In genomic region chr5:175749591-175749990, GRCh38 we compare ENCODE assay signal across 29 cellular contexts.
DNase-seq lines count a peak whose midpoint lies in the region; ATAC-seq, FAIRE-seq and TF ChIP-seq lines count a peak whose summit lies in the region.
"Had no signal": no experiment of that assay in that cellular context is flagged by ENCODE, and none has a peak within 500 bp of the region (broad histone marks: within the 10 kb centered on the region; RNA-seq: fewer than 3 reads in every experiment).

No MANE protein-coding gene starts in this region.

- CTCF ChIA-PET in SK-N-SH (lab: Yijun Ruan, JAX): interaction anchor here (1.6 to 7.3 kb wide), 3 partner anchors 14 to 119 kb away, joined by 3 to 60 read pairs (median 6); no protein-coding TSS in a partner anchor

- H3K27ac ChIP-seq in RWPE2 (ENCODE audit: poor library complexity, severe bottlenecking): no peak overlapping the region
- H3K27ac ChIP-seq in SK-N-SH (ENCODE audit: low read depth in 2 of 2, low read length in 1 of 2): no peak overlapping the region
- H3K27ac ChIP-seq in spleen: no peak overlapping the region
- no peak overlapping the region for H3K27ac ChIP-seq in WERI-Rb-1
- H3K27ac ChIP-seq: C4-2B, left ventricle myocardium inferior, psoas muscle, tibial nerve had no signal

- peaks cover 10% of the 10 kb centered on the region for H3K27me3 Mint-ChIP-seq in glutamatergic neuron (ENCODE audit: unreplicated experiment)

- no peaks in the 10 kb centered on the region for H3K79me2 ChIP-seq in SK-N-SH (ENCODE audit: insufficient read depth)

- H3K36me3 Mint-ChIP-seq in glutamatergic neuron (ENCODE audit: unreplicated experiment): peaks cover 5% of the 10 kb centered on the region
- H3K36me3 Mint-ChIP-seq: activated naive CD4-positive, alpha-beta T cell treated with anti-CD3 and anti-CD28 coated beads, Interleukin-2, amount 50 U/mL, for 24 hours; brain; immature natural killer cell had no signal

- POLR2A ChIA-PET in SK-N-SH (lab: Yijun Ruan, JAX): no interaction called here

- TF ChIP-seq POLR2A in spleen (IDR thresholded peaks at IDR 0.05): no peak

- no peaks in the 10 kb centered on the region for H3K27me3 ChIP-seq in RWPE2 (ENCODE audit: insufficient read depth, poor library complexity, severe bottlenecking)
- H3K27me3 ChIP-seq in SK-N-SH (ENCODE audit: insufficient read depth): no peaks in the 10 kb centered on the region
- H3K27me3 ChIP-seq in spleen (replicated peaks in 1 of 7): peaks cover 0 to 72% (median 6%) of the 10 kb centered on the region in 7 donors
- H3K27me3 ChIP-seq in WERI-Rb-1 (ENCODE audit: insufficient read depth, low read depth, severe bottlenecking): no peaks in the 10 kb centered on the region
- H3K27me3 ChIP-seq: tibial nerve had no signal

- FAIRE-seq in urothelium cell line (lab: Jason Lieb, UNC): no peak
- FAIRE-seq: endothelial cell of umbilical vein had no signal

- TF ChIP-seq CTCF in RWPE2 (IDR thresholded peaks at IDR 0.05; ENCODE audit: poor library complexity, severe bottlenecking): no peak
- TF ChIP-seq CTCF in glutamatergic neuron (IDR thresholded peaks at IDR 0.05; ENCODE audit: partially characterized antibody, unreplicated experiment): no peak
- TF ChIP-seq CTCF in SK-N-SH (IDR thresholded peaks at IDR 0.05): no peak
- TF ChIP-seq CTCF in spleen (IDR thresholded peaks at IDR 0.05 in 8 of 11, conservative IDR thresholded peaks at IDR 0.05 in 3 of 11): no peak
- TF ChIP-seq CTCF in WERI-Rb-1 (IDR thresholded peaks at IDR 0.05; ENCODE audit: low read depth, low read length): no peak

- no peak overlapping the region for H2AFZ ChIP-seq in SK-N-SH (ENCODE audit: low read depth)

- peak; percentile 91 for ATAC-seq in RWPE2 (ENCODE audit: low read depth)
- ATAC-seq: psoas muscle had no signal

- TF ChIP-seq RAD21 in SK-N-SH (IDR thresholded peaks at IDR 0.05; ENCODE audit: low read length): no peak

- no peaks in the 10 kb centered on the region for H3K9me2 ChIP-seq in SK-N-SH

- H3K9me3 ChIP-seq in RWPE2 (ENCODE audit: severe bottlenecking) (no peaks in the 10 kb centered on the region), SK-N-SH (no peaks in the 10 kb centered on the region), spleen (no peaks in the 10 kb centered on the region), WERI-Rb-1 (ENCODE audit: severe bottlenecking) (no peaks in the 10 kb centered on the region)
- H3K9me3 ChIP-seq: Caco-2, left ventricle myocardium inferior, psoas muscle, tibial nerve had no signal

- H3K4me2 ChIP-seq in SK-N-SH: no peak overlapping the region

- H3K36me3 ChIP-seq in RWPE2 (ENCODE audit: low read depth): no peaks in the 10 kb centered on the region
- no peaks in the 10 kb centered on the region for H3K36me3 ChIP-seq in SK-N-SH (replicated peaks in 1 of 2; ENCODE audit: control insufficient read depth in 1 of 2, insufficient read depth in 2 of 2, low read length in 1 of 2)
- H3K36me3 ChIP-seq in spleen: no peaks in the 10 kb centered on the region
- no peaks in the 10 kb centered on the region for H3K36me3 ChIP-seq in WERI-Rb-1
- H3K36me3 ChIP-seq: left ventricle myocardium inferior, tibial nerve had no signal

- H3F3A ChIP-seq in SK-N-SH (replicated peaks; ENCODE audit: insufficient read depth): no peaks in the 10 kb centered on the region

- no peaks in the 10 kb centered on the region for H4K20me1 ChIP-seq in SK-N-SH (ENCODE audit: insufficient read depth)

- no peak for TF ChIP-seq EP300 in SK-N-SH (IDR thresholded peaks at IDR 0.05; ENCODE audit: borderline replicate concordance in 1 of 2, low read depth in 1 of 2, low read length in 1 of 2)

- no peak overlapping the region for H3K9ac ChIP-seq in SK-N-SH

- H3K4me3 ChIP-seq in RWPE2 (ENCODE audit: severe bottlenecking) (no peak overlapping the region), SK-N-SH (ENCODE audit: low read depth in 2 of 2, low read length in 1 of 2) (no peak overlapping the region), spleen (no peak overlapping the region), WERI-Rb-1 (ENCODE audit: low read depth, low read length) (no peak overlapping the region)
- H3K4me3 ChIP-seq: left ventricle myocardium inferior, psoas muscle, tibial nerve had no signal

- H3K9me3 Mint-ChIP-seq in glutamatergic neuron (ENCODE audit: unreplicated experiment): peaks cover 13% of the 10 kb centered on the region
- H3K9me3 Mint-ChIP-seq: activated CD4-positive, alpha-beta memory T cell treated with anti-CD3 and anti-CD28 coated beads, Interleukin-2, amount 10 ng/mL, durations not matched to agents 7 days and 5 days; activated naive CD4-positive, alpha-beta T cell treated with anti-CD3 and anti-CD28 coated beads, Interleukin-2, amount 50 U/mL, for 24 hours; brain; immature natural killer cell; T-helper 2 cell treated with Interferon-gamma antibody and Interleukin-4, amounts not matched to agents 5 μg/mL and 100 μg/mL, for 36 hours had no signal

- H3K27ac Mint-ChIP-seq in glutamatergic neuron (ENCODE audit: unreplicated experiment): peak overlapping the region; percentile 96
- H3K27ac Mint-ChIP-seq: activated CD4-positive, alpha-beta memory T cell treated with anti-CD3 and anti-CD28 coated beads, Interleukin-2, amount 10 ng/mL, durations not matched to agents 7 days and 5 days; activated naive CD4-positive, alpha-beta T cell treated with anti-CD3 and anti-CD28 coated beads, Interleukin-2, amount 50 U/mL, for 24 hours; immature natural killer cell; T-helper 2 cell treated with Interferon-gamma antibody and Interleukin-4, amounts not matched to agents 5 μg/mL and 100 μg/mL, for 36 hours had no signal

- DNase-seq in HT1080 (ENCODE audit: low read depth): peak; percentile 64
- DNase-seq in RWPE2 (ENCODE audit: low spot score): peak; percentile 49
- DNase-seq in glutamatergic neuron: no peak
- peak; percentile 48 for DNase-seq in urothelium cell line (ENCODE audit: low spot score)
- DNase-seq in SK-N-SH: no peak
- no peak for DNase-seq in spleen
- DNase-seq in WERI-Rb-1: no peak
- DNase-seq: activated CD4-positive, alpha-beta memory T cell treated with anti-CD3 and anti-CD28 coated beads, Interleukin-2, amount 10 ng/mL, durations not matched to agents 7 days and 5 days; activated CD4-positive, alpha-beta T cell treated with anti-CD3 and anti-CD28 coated beads for 1 hour; activated T-cell treated with anti-CD3 and anti-CD28 coated beads for 4 hours; amniotic stem cell; Caco-2; DMS79 treated with DMSO at 0.1 percent for 48 hours; GF-D8; hippocampal formation; immature natural killer cell; left ventricle myocardium inferior; NCI-H2029 treated with DMSO at 0.1 percent for 48 hours; NCI-H526; NK-92 treated with Interleukin-12 subunit alpha and Interleukin-12 subunit beta, amount 100 ng/mL, for 24 hours; psoas muscle; SHP77; stimulated activated CD4-positive, alpha-beta T cell treated with anti-CD3 and anti-CD28 coated beads, Interleukin-4, amount 100 ng/mL, for 24 hours had no signal

- peak overlapping the region; percentile 61 for H3K4me3 Mint-ChIP-seq in glutamatergic neuron (ENCODE audit: unreplicated experiment)
- H3K4me3 Mint-ChIP-seq: activated CD4-positive, alpha-beta memory T cell treated with anti-CD3 and anti-CD28 coated beads, Interleukin-2, amount 10 ng/mL, durations not matched to agents 7 days and 5 days; activated naive CD4-positive, alpha-beta T cell treated with anti-CD3 and anti-CD28 coated beads, Interleukin-2, amount 50 U/mL, for 24 hours; brain; immature natural killer cell; T-helper 2 cell treated with Interferon-gamma antibody and Interleukin-4, amounts not matched to agents 5 μg/mL and 100 μg/mL, for 36 hours had no signal

- H3K4me1 ChIP-seq in RWPE2 (ENCODE audit: insufficient read depth, poor library complexity, severe bottlenecking) (no peaks in the 10 kb centered on the region), SK-N-SH (ENCODE audit: control insufficient read depth in 1 of 2, insufficient read depth in 2 of 2, low read depth in 1 of 2, low read length in 1 of 2) (peaks cover 0 to 8% of the 10 kb centered on the region in 2 experiments; a peak in 1 of 4 replicates), spleen (no peaks in the 10 kb centered on the region)
- H3K4me1 ChIP-seq: left ventricle myocardium inferior, psoas muscle, tibial nerve had no signal

- intact Hi-C loops in spleen (cut with DNase I; ENCODE audit: low total_unique reads): no loop called here

- 49% methylated on average over 4 of the region's 4 CpGs for WGBS in SK-N-SH (ENCODE audit: low lambda C conversion rate)
- WGBS in spleen, 5 donors: 77 to 84% (median 79%) methylated on average over 4 of the region's 4 CpGs

- H3K4me1 Mint-ChIP-seq in glutamatergic neuron (ENCODE audit: low read depth, unreplicated experiment): peaks cover 64% of the 10 kb centered on the region
- H3K4me1 Mint-ChIP-seq: activated naive CD4-positive, alpha-beta T cell treated with anti-CD3 and anti-CD28 coated beads, Interleukin-2, amount 50 U/mL, for 24 hours; immature natural killer cell had no signal

TF ChIP-seq in SK-N-SH, 30 proteins besides CTCF, POLR2A, EP300 and RAD21 (continues in another document):
- TF ChIP-seq SMC3 (IDR thresholded peaks at IDR 0.05; ENCODE audit: low read depth, low read length): no peak
- no peak for TF ChIP-seq USF1 (IDR thresholded peaks at IDR 0.05; ENCODE audit: borderline replicate concordance, low read depth)
- no peak for TF ChIP-seq GATA2 (CRISPR knock-in tag; IDR thresholded peaks at IDR 0.05)

Comparison
In these comparisons a context has a peak if more than half of its experiments do, and no peak if none do; other contexts are left out.
1. DNase-seq: peak in HT1080 (single experiment), RWPE2 (single experiment) and urothelium cell line (single experiment); none in glutamatergic neuron (single experiment), SK-N-SH (single experiment), spleen (single experiment) and WERI-Rb-1 (single experiment).